ENCODE assay signal across 8 cellular contexts in genomic region chr2:69755862-69756467, GRCh38. TPM values are rescaled to one million over a fixed set of nuclear protein-coding genes. Genes with fewer than 3 reads are reported as not detected.
DNase-seq lines count a peak whose midpoint lies in the region; ATAC-seq and TF ChIP-seq lines count a peak whose summit lies in the region.

No MANE protein-coding gene starts in this region.

- peak overlapping the region; percentile 63 for H3K9ac ChIP-seq in adipocyte (ENCODE audit: low read length)

- DNase-seq in AG09319 (ENCODE audit: extremely low read depth, low read depth), result peak; percentile 59
- DNase-seq in adipocyte (ENCODE audit: low read depth), result peak; percentile 95
- peak in 1 of 2 donors; percentile 49 for DNase-seq in left colon
- no peak for DNase-seq in NCI-H2171 (lab: John Stamatoyannopoulos, UW)
- no peak for DNase-seq in NCI-H2227 (lab: John Stamatoyannopoulos, UW; ENCODE audit: unreplicated experiment)

- TF ChIP-seq CTCF in AG09319 (IDR thresholded peaks at IDR 0.05; ENCODE audit: low read depth, low read length), result no peak

- intact Hi-C loops in left colon (cut with DNase I, micrococcal nuclease), result no loop called here

- peak overlapping the region; percentile 61 for H3K4me3 ChIP-seq in adipocyte (ENCODE audit: low read length)

- H3K4me1 ChIP-seq in adipocyte (ENCODE audit: control insufficient read depth, insufficient read depth, low read length), result peaks cover 29% of the 10 kb centered on the region

- no peaks in the 10 kb centered on the region for H3K27me3 ChIP-seq in adipocyte (replicated peaks; ENCODE audit: control insufficient read depth, insufficient read depth, low read length)

- ATAC-seq in HG02981 (IDR thresholded peaks at IDR 0.05; ENCODE audit: unreplicated experiment), result peak; percentile 83
- ATAC-seq in left colon, result peak; percentile 89
- ATAC-seq in HG03039 (IDR thresholded peaks at IDR 0.05; ENCODE audit: unreplicated experiment), result no peak
- no peak for ATAC-seq in HG03025 (IDR thresholded peaks at IDR 0.05; ENCODE audit: low FRiP score, unreplicated experiment)

- no peaks in the 10 kb centered on the region for H3K9me3 ChIP-seq in adipocyte (ENCODE audit: control insufficient read depth, low read length)

- H3K36me3 ChIP-seq in adipocyte (ENCODE audit: control insufficient read depth, insufficient read depth, low read length, severe bottlenecking), result peaks cover 19% of the 10 kb centered on the region

RNA-seq across cellular contexts. Expression of gene ANXA4, which starts 14.0 kb away (rescaled TPM):
- 100 to 1,000 TPM; 271 to 289 TPM for total RNA-seq in left colon

Comparison
In these comparisons a context has a peak if more than half of its experiments do, and no peak if none do; other contexts are left out.
1. DNase-seq: peak in AG09319 (single experiment) and adipocyte (single experiment); none in NCI-H2171 (single experiment) and NCI-H2227 (single experiment).
2. ATAC-seq: peak in HG02981 (single experiment) and left colon (single experiment); none in HG03039 (single experiment) and HG03025 (single experiment).